Comparison of ENCODE assay signal across 27 cellular contexts in genomic region chr22:46687460-46687859, GRCh38.
"Had no signal": no experiment of that assay in that cellular context is flagged by ENCODE, and none has a peak within 500 bp of the region (broad histone marks: within the 10 kb centered on the region; RNA-seq: fewer than 3 reads in every experiment).

No MANE protein-coding gene starts in this region.

- H3K4me1 Mint-ChIP-seq: brain had no signal

- H3K9me3 Mint-ChIP-seq: activated B cell treated with CpG ODN at 0.5 μM for 24 hours; activated CD4-positive, alpha-beta T cell treated with anti-CD3 and anti-CD28 coated beads, Interleukin-2, amount 10 ng/mL, durations not matched to agents 24 days and 14 days; activated naive CD4-positive, alpha-beta T cell treated with anti-CD3 and anti-CD28 coated beads, Interleukin-2, amount 50 U/mL, for 24 hours; activated T-cell treated with anti-CD3 and anti-CD28 coated beads, Interleukin-2, amount 50 U/mL, for 24 hours; activated T-helper 1 cell treated with anti-CD3 and anti-CD28 coated beads, Interleukin-12 subunit alpha, Interleukin-12 subunit beta, Interleukin-2, Interleukin-4 antibody, amounts not matched to agents 30 ng/mL and 10 ng/mL and 1 ng/mL, durations not matched to agents 14 hours and 24 hours and 36 hours; brain had no signal

- FAIRE-seq: astrocyte, K562, TTC549 had no signal

- H3K9me3 ChIP-seq: Peyer's patch had no signal

- DNase-seq: activated B cell treated with CpG ODN at 0.5 μM for 24 hours; activated CD4-positive, alpha-beta T cell treated with anti-CD3 and anti-CD28 coated beads for 1 hour; activated CD4-positive, alpha-beta T cell treated with anti-CD3 and anti-CD28 coated beads, Interleukin-2, amount 10 ng/mL, durations not matched to agents 24 days and 14 days; activated CD4-positive, alpha-beta T cell treated with anti-CD3 and anti-CD28 coated beads, Interleukin-2, amount 50 U/mL, for 48 hours; activated CD8-positive, alpha-beta memory T cell treated with anti-CD3 and anti-CD28 coated beads, Interleukin-2, amount 10 ng/mL, durations not matched to agents 7 days and 5 days; activated effector memory CD4-positive, alpha-beta T cell treated with Interleukin-2 at 50 U/mL for 16 hours; activated naive CD4-positive, alpha-beta T cell; activated T-cell treated with anti-CD3 and anti-CD28 coated beads, Interleukin-2, amount 50 U/mL, for 24 hours; Karpas-422; MM.1S; NCI-H1105 treated with DMSO at 0.1 percent for 48 hours; NCI-H1436 treated with DMSO at 0.1 percent for 48 hours; NCI-H187; NCI-H2081; NCI-H510A treated with DMSO at 0.1 percent for 48 hours; NCI-H69; NK-92 treated with Interleukin-12 subunit alpha and Interleukin-12 subunit beta, amount 100 ng/mL, for 24 hours; Peyer's patch; SIG-M5; T-helper 2 cell; T1000 had no signal

- H3K4me3 Mint-ChIP-seq: activated B cell treated with CpG ODN at 0.5 μM for 24 hours; activated CD4-positive, alpha-beta T cell treated with anti-CD3 and anti-CD28 coated beads, Interleukin-2, amount 10 ng/mL, durations not matched to agents 24 days and 14 days; activated CD8-positive, alpha-beta memory T cell treated with anti-CD3 and anti-CD28 coated beads, Interleukin-2, amount 10 ng/mL, durations not matched to agents 7 days and 5 days; activated naive CD4-positive, alpha-beta T cell treated with anti-CD3 and anti-CD28 coated beads, Interleukin-2, amount 50 U/mL, for 24 hours; activated T-cell treated with anti-CD3 and anti-CD28 coated beads, Interleukin-2, amount 50 U/mL, for 24 hours; activated T-helper 1 cell treated with anti-CD3 and anti-CD28 coated beads, Interleukin-12 subunit alpha, Interleukin-12 subunit beta, Interleukin-2, Interleukin-4 antibody, amounts not matched to agents 30 ng/mL and 10 ng/mL and 1 ng/mL, durations not matched to agents 14 hours and 24 hours and 36 hours; brain had no signal

- H3K27me3 Mint-ChIP-seq: activated B cell treated with CpG ODN at 0.5 μM for 24 hours; activated CD4-positive, alpha-beta T cell treated with anti-CD3 and anti-CD28 coated beads, Interleukin-2, amount 10 ng/mL, durations not matched to agents 24 days and 14 days; activated CD8-positive, alpha-beta memory T cell treated with anti-CD3 and anti-CD28 coated beads, Interleukin-2, amount 10 ng/mL, durations not matched to agents 7 days and 5 days; activated naive CD4-positive, alpha-beta T cell treated with anti-CD3 and anti-CD28 coated beads, Interleukin-2, amount 50 U/mL, for 24 hours; activated T-cell treated with anti-CD3 and anti-CD28 coated beads, Interleukin-2, amount 50 U/mL, for 24 hours; brain had no signal

- H3K4me3 ChIP-seq: K562, Peyer's patch had no signal

- ATAC-seq: activated CD8-positive, alpha-beta memory T cell treated with anti-CD3 and anti-CD28 coated beads, Interleukin-2, amount 10 ng/mL, durations not matched to agents 7 days and 5 days; K562 had no signal

- H3K27ac Mint-ChIP-seq: activated B cell treated with CpG ODN at 0.5 μM for 24 hours; activated CD4-positive, alpha-beta T cell treated with anti-CD3 and anti-CD28 coated beads, Interleukin-2, amount 10 ng/mL, durations not matched to agents 24 days and 14 days; activated CD8-positive, alpha-beta memory T cell treated with anti-CD3 and anti-CD28 coated beads, Interleukin-2, amount 10 ng/mL, durations not matched to agents 7 days and 5 days; activated naive CD4-positive, alpha-beta T cell treated with anti-CD3 and anti-CD28 coated beads, Interleukin-2, amount 50 U/mL, for 24 hours; activated T-cell treated with anti-CD3 and anti-CD28 coated beads, Interleukin-2, amount 50 U/mL, for 24 hours; activated T-helper 1 cell treated with anti-CD3 and anti-CD28 coated beads, Interleukin-12 subunit alpha, Interleukin-12 subunit beta, Interleukin-2, Interleukin-4 antibody, amounts not matched to agents 30 ng/mL and 10 ng/mL and 1 ng/mL, durations not matched to agents 14 hours and 24 hours and 36 hours had no signal

- H3K27me3 ChIP-seq: Peyer's patch had no signal
